Comparison of ENCODE assay signal across 1 cellular context in the genomic region with DNA sequence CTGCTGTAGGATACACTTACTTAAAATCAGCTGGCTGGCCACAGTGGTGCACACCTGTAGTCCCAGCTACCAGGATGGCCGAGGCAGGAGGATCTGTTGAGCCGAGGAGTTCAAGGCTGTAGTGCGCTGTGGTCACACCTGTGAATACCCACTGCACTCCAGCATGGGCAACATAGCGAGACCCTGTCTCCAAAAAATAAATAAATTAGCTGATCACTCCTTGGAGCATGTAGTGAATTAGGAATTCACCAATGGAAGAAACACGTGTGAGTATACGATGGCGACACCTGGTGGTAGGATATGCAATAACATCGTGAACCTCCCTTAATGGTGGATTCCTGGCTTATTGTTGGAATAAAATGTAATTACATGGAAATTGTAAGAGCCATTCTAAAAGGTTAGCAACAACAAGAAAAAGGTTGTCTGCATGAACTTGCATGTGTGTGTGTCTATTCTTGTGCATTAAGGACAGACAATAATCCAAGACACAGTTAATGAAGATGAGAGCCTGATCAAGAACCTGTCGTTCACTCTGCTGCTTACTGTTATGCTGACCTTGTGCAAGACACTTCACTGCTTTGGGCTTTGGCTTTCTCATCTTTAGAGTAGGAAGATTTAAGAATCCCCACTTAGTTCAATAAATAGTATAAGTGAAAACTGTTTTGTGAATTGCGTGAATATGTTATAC.
TF ChIP-seq lines count a peak whose summit lies in the region.

No MANE protein-coding gene starts in this region.

TF ChIP-seq in HEK293, 187 proteins besides CTCF, POLR2A, EP300 and RAD21 (continued from another document):
- no peak for TF ChIP-seq ZNF704 (tag by site-specific recombination; IDR thresholded peaks at IDR 0.05)
- TF ChIP-seq ZNF621 (tag by site-specific recombination; IDR thresholded peaks at IDR 0.05): no peak
- TF ChIP-seq, protein P1, sequence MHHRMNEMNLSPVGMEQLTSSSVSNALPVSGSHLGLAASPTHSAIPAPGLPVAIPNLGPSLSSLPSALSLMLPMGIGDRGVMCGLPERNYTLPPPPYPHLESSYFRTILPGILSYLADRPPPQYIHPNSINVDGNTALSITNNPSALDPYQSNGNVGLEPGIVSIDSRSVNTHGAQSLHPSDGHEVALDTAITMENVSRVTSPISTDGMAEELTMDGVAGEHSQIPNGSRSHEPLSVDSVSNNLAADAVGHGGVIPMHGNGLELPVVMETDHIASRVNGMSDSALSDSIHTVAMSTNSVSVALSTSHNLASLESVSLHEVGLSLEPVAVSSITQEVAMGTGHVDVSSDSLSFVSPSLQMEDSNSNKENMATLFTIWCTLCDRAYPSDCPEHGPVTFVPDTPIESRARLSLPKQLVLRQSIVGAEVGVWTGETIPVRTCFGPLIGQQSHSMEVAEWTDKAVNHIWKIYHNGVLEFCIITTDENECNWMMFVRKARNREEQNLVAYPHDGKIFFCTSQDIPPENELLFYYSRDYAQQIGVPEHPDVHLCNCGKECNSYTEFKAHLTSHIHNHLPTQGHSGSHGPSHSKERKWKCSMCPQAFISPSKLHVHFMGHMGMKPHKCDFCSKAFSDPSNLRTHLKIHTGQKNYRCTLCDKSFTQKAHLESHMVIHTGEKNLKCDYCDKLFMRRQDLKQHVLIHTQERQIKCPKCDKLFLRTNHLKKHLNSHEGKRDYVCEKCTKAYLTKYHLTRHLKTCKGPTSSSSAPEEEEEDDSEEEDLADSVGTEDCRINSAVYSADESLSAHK (tag by site-specific recombination; IDR thresholded peaks at IDR 0.05): no peak
- TF ChIP-seq ZNF639 (tag by site-specific recombination; IDR thresholded peaks at IDR 0.05): no peak
- TF ChIP-seq ZNF670 (tag by site-specific recombination; IDR thresholded peaks at IDR 0.05; ENCODE audit: low read depth): no peak
- TF ChIP-seq SETDB1 (IDR thresholded peaks at IDR 0.05; ENCODE audit: insufficient read length, low read length): no peak
- TF ChIP-seq, protein P2, sequence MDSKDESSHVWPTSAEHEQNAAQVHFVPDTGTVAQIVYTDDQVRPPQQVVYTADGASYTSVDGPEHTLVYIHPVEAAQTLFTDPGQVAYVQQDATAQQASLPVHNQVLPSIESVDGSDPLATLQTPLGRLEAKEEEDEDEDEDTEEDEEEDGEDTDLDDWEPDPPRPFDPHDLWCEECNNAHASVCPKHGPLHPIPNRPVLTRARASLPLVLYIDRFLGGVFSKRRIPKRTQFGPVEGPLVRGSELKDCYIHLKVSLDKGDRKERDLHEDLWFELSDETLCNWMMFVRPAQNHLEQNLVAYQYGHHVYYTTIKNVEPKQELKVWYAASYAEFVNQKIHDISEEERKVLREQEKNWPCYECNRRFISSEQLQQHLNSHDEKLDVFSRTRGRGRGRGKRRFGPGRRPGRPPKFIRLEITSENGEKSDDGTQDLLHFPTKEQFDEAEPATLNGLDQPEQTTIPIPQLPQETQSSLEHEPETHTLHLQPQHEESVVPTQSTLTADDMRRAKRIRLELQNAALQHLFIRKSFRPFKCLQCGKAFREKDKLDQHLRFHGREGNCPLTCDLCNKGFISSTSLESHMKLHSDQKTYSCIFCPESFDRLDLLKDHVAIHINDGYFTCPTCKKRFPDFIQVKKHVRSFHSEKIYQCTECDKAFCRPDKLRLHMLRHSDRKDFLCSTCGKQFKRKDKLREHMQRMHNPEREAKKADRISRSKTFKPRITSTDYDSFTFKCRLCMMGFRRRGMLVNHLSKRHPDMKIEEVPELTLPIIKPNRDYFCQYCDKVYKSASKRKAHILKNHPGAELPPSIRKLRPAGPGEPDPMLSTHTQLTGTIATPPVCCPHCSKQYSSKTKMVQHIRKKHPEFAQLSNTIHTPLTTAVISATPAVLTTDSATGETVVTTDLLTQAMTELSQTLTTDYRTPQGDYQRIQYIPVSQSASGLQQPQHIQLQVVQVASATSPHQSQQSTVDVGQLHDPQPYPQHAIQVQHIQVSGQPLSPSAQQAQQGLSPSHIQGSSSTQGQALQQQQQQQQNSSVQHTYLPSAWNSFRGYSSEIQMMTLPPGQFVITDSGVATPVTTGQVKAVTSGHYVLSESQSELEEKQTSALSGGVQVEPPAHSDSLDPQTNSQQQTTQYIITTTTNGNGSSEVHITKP (tag by site-specific recombination; IDR thresholded peaks at IDR 0.05): no peak; the same call in 1 of the 2 replicates
- TF ChIP-seq ZSCAN5A (tag by site-specific recombination; IDR thresholded peaks at IDR 0.05): no peak
- no peak for TF ChIP-seq ZNF341 (tag by site-specific recombination; IDR thresholded peaks at IDR 0.05; ENCODE audit: low read depth)
- TF ChIP-seq TRIM28 (IDR thresholded peaks at IDR 0.05; ENCODE audit: borderline replicate concordance, low read length): no peak
- TF ChIP-seq, protein P3, sequence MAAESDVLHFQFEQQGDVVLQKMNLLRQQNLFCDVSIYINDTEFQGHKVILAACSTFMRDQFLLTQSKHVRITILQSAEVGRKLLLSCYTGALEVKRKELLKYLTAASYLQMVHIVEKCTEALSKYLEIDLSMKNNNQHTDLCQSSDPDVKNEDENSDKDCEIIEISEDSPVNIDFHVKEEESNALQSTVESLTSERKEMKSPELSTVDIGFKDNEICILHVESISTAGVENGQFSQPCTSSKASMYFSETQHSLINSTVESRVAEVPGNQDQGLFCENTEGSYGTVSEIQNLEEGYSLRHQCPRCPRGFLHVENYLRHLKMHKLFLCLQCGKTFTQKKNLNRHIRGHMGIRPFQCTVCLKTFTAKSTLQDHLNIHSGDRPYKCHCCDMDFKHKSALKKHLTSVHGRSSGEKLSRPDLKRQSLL (tag by site-specific recombination; IDR thresholded peaks at IDR 0.05): no peak
- TF ChIP-seq ZNF211 (tag by site-specific recombination; IDR thresholded peaks at IDR 0.05; ENCODE audit: low read depth): no peak
- TF ChIP-seq ZNF223 (tag by site-specific recombination; IDR thresholded peaks at IDR 0.05): no peak
- no peak for TF ChIP-seq INSM2 (tag by site-specific recombination; IDR thresholded peaks at IDR 0.05)
- no peak for TF ChIP-seq ZNF274 (IDR thresholded peaks at IDR 0.05; ENCODE audit: low read length)
- no peak for TF ChIP-seq ZNF274 (tag by site-specific recombination; IDR thresholded peaks at IDR 0.05; ENCODE audit: borderline replicate concordance)
- no peak for TF ChIP-seq YY2 (tag by site-specific recombination; IDR thresholded peaks at IDR 0.05)
- TF ChIP-seq ZNF488 (tag by site-specific recombination; IDR thresholded peaks at IDR 0.05): no peak
- TF ChIP-seq ZNF529 (tag by site-specific recombination; IDR thresholded peaks at IDR 0.05; ENCODE audit: insufficient replicate concordance): no peak
- no peak for TF ChIP-seq ZNF677 (tag by site-specific recombination; IDR thresholded peaks at IDR 0.05)
- no peak for TF ChIP-seq BCL6B (tag by site-specific recombination; IDR thresholded peaks at IDR 0.05)
- no peak for TF ChIP-seq ZNF302 (tag by site-specific recombination; IDR thresholded peaks at IDR 0.05; ENCODE audit: low read depth)
- no peak for TF ChIP-seq ZNF169 (tag by site-specific recombination; IDR thresholded peaks at IDR 0.05)
- TF ChIP-seq ZNF148 (tag by site-specific recombination; IDR thresholded peaks at IDR 0.05; ENCODE audit: borderline replicate concordance): no peak
- TF ChIP-seq ZNF645 (tag by site-specific recombination; IDR thresholded peaks at IDR 0.05): no peak
- TF ChIP-seq ZNF501 (tag by site-specific recombination; IDR thresholded peaks at IDR 0.05): peak; percentile 54; the same call in 1 of the 2 replicates
- no peak for TF ChIP-seq GLI2 (tag by site-specific recombination; IDR thresholded peaks at IDR 0.05; ENCODE audit: borderline replicate concordance, low read depth)
- TF ChIP-seq EGR2 (tag by site-specific recombination; IDR thresholded peaks at IDR 0.05; ENCODE audit: low read depth): no peak
